23 cellular contexts compared by ENCODE assay signal in genomic region chr12:51865757-51866270, GRCh38. TPM values are rescaled to one million over a fixed set of nuclear protein-coding genes. Genes with fewer than 3 reads are reported as not detected.
DNase-seq lines count a peak whose midpoint lies in the region; ATAC-seq, FAIRE-seq and TF ChIP-seq lines count a peak whose summit lies in the region.
"Had no signal": no experiment of that assay in that cellular context is flagged by ENCODE, and none has a peak within 500 bp of the region (broad histone marks: within the 10 kb centered on the region; RNA-seq: fewer than 3 reads in every experiment).

No MANE protein-coding gene starts in this region.

- ATAC-seq in HepG2 (no peak), sciatic nerve (no peak), GM21619 (IDR thresholded peaks at IDR 0.05; ENCODE audit: unreplicated experiment) (no peak)
- ATAC-seq: activated CD4-positive, CD25-positive, alpha-beta regulatory T cell treated with anti-CD3 and anti-CD28 coated beads, Interleukin-2, amount 50 U/mL, for 24 hours had no signal

- H3K9ac ChIP-seq in HepG2 (ENCODE audit: insufficient read depth, low read depth, low read length): no peak overlapping the region

- H2AFZ ChIP-seq in HepG2 (ENCODE audit: low read length): no peak overlapping the region

- no peak for TF ChIP-seq POLR2A in HepG2 (IDR thresholded peaks at IDR 0.05; ENCODE audit: insufficient read depth in 1 of 2, low read depth in 2 of 2, low read length in 2 of 2)

- 0% methylated on average over 3 of the region's 7 CpGs for WGBS in HepG2 (ENCODE audit: low lambda C conversion rate)

- H3K27me3 ChIP-seq in HepG2 (ENCODE audit: control insufficient read depth in 1 of 2, insufficient read depth in 2 of 2, low read length in 2 of 2): peaks cover 10 to 38% of the 10 kb centered on the region in 2 experiments; a peak in 4 of 5 replicates

- no TSS peak for BruUV-seq in HepG2 (replicated peaks; lab: Mats Ljungman, UMichigan)

- POLR2A ChIA-PET in HepG2 (lab: Yijun Ruan, JAX): interaction anchor here (1.1 kb wide), 1 partner anchor 10 kb away, joined by 3 read pairs; no protein-coding TSS in a partner anchor

- H3K9me3 ChIP-seq in HepG2 (ENCODE audit: low read length): no peaks in the 10 kb centered on the region
- H3K9me3 ChIP-seq: colonic mucosa had no signal

- H3K4me3 ChIP-seq in HepG2 (replicated peaks in 1 of 3; ENCODE audit: insufficient read depth in 1 of 3, low read depth in 2 of 3, low read length in 3 of 3): no peak overlapping the region
- H3K4me3 ChIP-seq: colonic mucosa had no signal

- no peak for TF ChIP-seq RAD21 in HepG2 (CRISPR knock-in tag; IDR thresholded peaks at IDR 0.05)

- CTCF ChIA-PET in HepG2 (lab: Yijun Ruan, JAX; ENCODE audit: low intra/inter-chr PET ratio, low total read pairs): no interaction called here

- peak overlapping the region; percentile 30 for H3K4me2 ChIP-seq in HepG2 (ENCODE audit: low read depth, low read length)

- intact Hi-C loops in HepG2 (cut with micrococcal nuclease; ENCODE audit: unreplicated experiment) (no loop called here), sciatic nerve (cut with DNase I) (no loop called here)

- H3K4me1 ChIP-seq in HepG2 (ENCODE audit: insufficient read depth, low read length): peaks cover 63% of the 10 kb centered on the region

- no peaks in the 10 kb centered on the region for H3K79me2 ChIP-seq in HepG2 (ENCODE audit: insufficient read depth, low read length)

- TF ChIP-seq CTCF in HepG2 (CRISPR knock-in tag; IDR thresholded peaks at IDR 0.05): no peak

- H4K20me1 ChIP-seq in HepG2 (ENCODE audit: insufficient read depth, low read length): no peaks in the 10 kb centered on the region

- no peak for FAIRE-seq in HepG2 (lab: Jason Lieb, UNC)
- FAIRE-seq: endometrium had no signal

- H3K27ac ChIP-seq in HepG2 (ENCODE audit: extremely low read length, insufficient read depth, low read length): no peak overlapping the region
- H3K27ac ChIP-seq: colonic mucosa had no signal

- in situ Hi-C loops in G401 (cut with HindIII; ENCODE audit: low sequenced_read_pairs) (no loop called here), HepG2 (cut with HindIII; ENCODE audit: extremely low pct_ligation_motif_present, low pct_unique_long_range_greater_than_20kb) (no loop called here)

- H3K36me3 ChIP-seq in HepG2 (replicated peaks in 1 of 2; ENCODE audit: control insufficient read depth in 1 of 2, insufficient read depth in 2 of 2, low read length in 2 of 2): no peaks in the 10 kb centered on the region
- H3K36me3 ChIP-seq: colonic mucosa had no signal

- DNase-seq in G401 (ENCODE audit: low spot score): peak; percentile 40
- DNase-seq in cerebellar cortex (ENCODE audit: low spot score): peak; percentile 69
- no peak for DNase-seq in HepG2 (ENCODE audit: low spot score)
- DNase-seq in sciatic nerve (ENCODE audit: low spot score): peak; percentile 59
- DNase-seq in SW480 (ENCODE audit: low spot score): no peak
- no peak for DNase-seq in stimulated activated CD4-positive, alpha-beta T cell treated with anti-CD3 and anti-CD28 coated beads, Interleukin-2, amount 100 ng/mL, for 48 hours
- DNase-seq: activated CD8-positive, alpha-beta T cell treated with anti-CD3 and anti-CD28 coated beads for 36 hours; activated gamma-delta T cell treated with Interleukin-2 at 50 U/mL for 16 hours; CD4-positive, alpha-beta T cell; colonic mucosa; HFFc6; immature natural killer cell; NCI-H1092; NCI-H1930; T1000 had no signal

- TF ChIP-seq EP300 in HepG2 (IDR thresholded peaks at IDR 0.05; ENCODE audit: low read depth in 2 of 2, low read length in 2 of 2) (no peak), HepG2 (CRISPR knock-in tag; IDR thresholded peaks at IDR 0.05; ENCODE audit: borderline replicate concordance) (no peak)

TF ChIP-seq in HepG2, 621 proteins besides CTCF, POLR2A, EP300 and RAD21 (continues in another document):
- TF ChIP-seq PCBP1 (IDR thresholded peaks at IDR 0.05; ENCODE audit: borderline replicate concordance, low read depth, low read length) (no peak), ZC3H13 (CRISPR knock-in tag; IDR thresholded peaks at IDR 0.05) (no peak), TGIF2 (CRISPR knock-in tag; IDR thresholded peaks at IDR 0.05) (no peak)

RNA-seq across cellular contexts. Expression of gene FIGNL2, which starts 17.3 kb away (rescaled TPM):
- total RNA-seq in G401 (2014; rRNA removed; shearing (Covaris generic)): 11.1 and 12.8 TPM in 2 replicates
- total RNA-seq in HepG2 (2016; rRNA removed; fragmentation: Illumina TruSeq; extraction: Trizol): 0.76 and 1.00 TPM in 2 replicates
- 0.10 and 0.18 TPM in 2 replicates for total RNA-seq in HepG2 (2016; cell fraction: cytosol; rRNA removed; fragmentation: Illumina TruSeq; extraction: Trizol; ENCODE audit: low read depth)
- total RNA-seq in HepG2 (2016; cell fraction: insoluble cytoplasmic fraction; rRNA removed; fragmentation: Illumina TruSeq; extraction: Trizol): 0.73 and 1.2 TPM in 2 replicates
- 0.53 and 0.62 TPM in 2 replicates for total RNA-seq in HepG2 (2016; cell fraction: membrane; rRNA removed; fragmentation: Illumina TruSeq; extraction: Trizol)
- 0.56 and 0.78 TPM in 2 replicates for total RNA-seq in HepG2 (2016; cell fraction: nucleus; rRNA removed; fragmentation: Illumina TruSeq; extraction: Trizol)
- 0.82 and 1.2 TPM in 2 replicates for polyA plus RNA-seq in HepG2 (2011; rRNA removed)
- polyA plus RNA-seq in HepG2 (2011; cell fraction: cytosol; rRNA removed): 0.99 and 1.2 TPM in 2 replicates
- polyA plus RNA-seq in HepG2 (2011; cell fraction: nucleus; rRNA removed): 0.87 and 1.0 TPM in 2 replicates
- 0.51 TPM in 2 replicates for polyA plus RNA-seq in HepG2 (2012)
- 0.06 and 0.07 TPM in 2 replicates for polyA plus RNA-seq in HepG2 (2016; cell fraction: cytosol; fragmentation: Illumina TruSeq; extraction: Trizol; ENCODE audit: low read depth)
- polyA plus RNA-seq in HepG2 (2016; cell fraction: insoluble cytoplasmic fraction; fragmentation: Illumina TruSeq; extraction: Trizol; ENCODE audit: low read depth): 1.6 TPM in 2 replicates
- polyA plus RNA-seq in HepG2 (2016; cell fraction: membrane; fragmentation: Illumina TruSeq; extraction: Trizol; ENCODE audit: low read depth): 0.46 and 0.47 TPM in 2 replicates
- polyA plus RNA-seq in HepG2 (2016; cell fraction: nucleus; fragmentation: Illumina TruSeq; extraction: Trizol; ENCODE audit: insufficient read depth, low read depth): 1.3 and 1.4 TPM in 2 replicates
- 1.9 TPM in 1 of 2 replicates, not detected in the other for polyA minus RNA-seq in HepG2 (2011; rRNA and poly(A)+ RNA removed; ENCODE audit: low replicate concordance)
- polyA minus RNA-seq in HepG2 (2011; cell fraction: cytosol; rRNA and poly(A)+ RNA removed): 0.99 and 1.1 TPM in 2 replicates
- polyA minus RNA-seq in HepG2 (2011; cell fraction: nucleus; rRNA and poly(A)+ RNA removed): 0.50 and 0.77 TPM in 2 replicates
- total RNA-seq in sciatic nerve: 4.0 TPM
- total RNA-seq: HFFc6 had no signal

RNA-seq across cellular contexts. Expression of gene ANKRD33, which starts 22.1 kb away (rescaled TPM):
- not detected in 2 replicates for total RNA-seq in G401 (2014; rRNA removed; shearing (Covaris generic))
- not detected in 2 replicates for total RNA-seq in HepG2 (2016; rRNA removed; fragmentation: Illumina TruSeq; extraction: Trizol)
- not detected in 2 replicates for total RNA-seq in HepG2 (2016; cell fraction: cytosol; rRNA removed; fragmentation: Illumina TruSeq; extraction: Trizol; ENCODE audit: low read depth)
- not detected in 2 replicates for total RNA-seq in HepG2 (2016; cell fraction: insoluble cytoplasmic fraction; rRNA removed; fragmentation: Illumina TruSeq; extraction: Trizol)
- total RNA-seq in HepG2 (2016; cell fraction: membrane; rRNA removed; fragmentation: Illumina TruSeq; extraction: Trizol): not detected in 2 replicates
- not detected in 2 replicates for total RNA-seq in HepG2 (2016; cell fraction: nucleus; rRNA removed; fragmentation: Illumina TruSeq; extraction: Trizol)
- 0.04 and 0.07 TPM in 2 replicates for polyA plus RNA-seq in HepG2 (2011; rRNA removed)
- polyA plus RNA-seq in HepG2 (2011; cell fraction: cytosol; rRNA removed): 0.03 and 0.04 TPM in 2 replicates
- 0.16 and 0.33 TPM in 2 replicates for polyA plus RNA-seq in HepG2 (2011; cell fraction: nucleus; rRNA removed)
- not detected in 2 replicates for polyA plus RNA-seq in HepG2 (2012)
- not detected in 2 replicates for polyA plus RNA-seq in HepG2 (2016; cell fraction: cytosol; fragmentation: Illumina TruSeq; extraction: Trizol; ENCODE audit: low read depth)
- not detected in 2 replicates for polyA plus RNA-seq in HepG2 (2016; cell fraction: insoluble cytoplasmic fraction; fragmentation: Illumina TruSeq; extraction: Trizol; ENCODE audit: low read depth)
- not detected in 2 replicates for polyA plus RNA-seq in HepG2 (2016; cell fraction: membrane; fragmentation: Illumina TruSeq; extraction: Trizol; ENCODE audit: low read depth)
- not detected in 2 replicates for polyA plus RNA-seq in HepG2 (2016; cell fraction: nucleus; fragmentation: Illumina TruSeq; extraction: Trizol; ENCODE audit: insufficient read depth, low read depth)
- 0.05 and 0.18 TPM in 2 replicates for polyA minus RNA-seq in HepG2 (2011; rRNA and poly(A)+ RNA removed; ENCODE audit: low replicate concordance)
- not detected in 2 replicates for polyA minus RNA-seq in HepG2 (2011; cell fraction: cytosol; rRNA and poly(A)+ RNA removed)
- polyA minus RNA-seq in HepG2 (2011; cell fraction: nucleus; rRNA and poly(A)+ RNA removed): not detected in 2 replicates
- 0.76 TPM for total RNA-seq in sciatic nerve
- total RNA-seq: activated CD8-positive, alpha-beta T cell treated with anti-CD3 and anti-CD28 coated beads for 36 hours; CD4-positive, alpha-beta T cell; colonic mucosa; HFFc6; lower leg skin; omental fat pad; ureter had no signal
- polyA plus RNA-seq: AG04450, fibroblast of lung, immature natural killer cell had no signal

RNA-seq across cellular contexts. Expression of gene ACVRL1, which starts 41.5 kb away (rescaled TPM):
- 1.8 and 2.9 TPM in 2 replicates for total RNA-seq in G401 (2014; rRNA removed; shearing (Covaris generic))
- total RNA-seq in HepG2 (2016; rRNA removed; fragmentation: Illumina TruSeq; extraction: Trizol) (not detected in 2 replicates), sciatic nerve (57.6 TPM)
- not detected in 2 replicates for total RNA-seq in HepG2 (2016; cell fraction: cytosol; rRNA removed; fragmentation: Illumina TruSeq; extraction: Trizol; ENCODE audit: low read depth)
- not detected in 2 replicates for total RNA-seq in HepG2 (2016; cell fraction: insoluble cytoplasmic fraction; rRNA removed; fragmentation: Illumina TruSeq; extraction: Trizol)
- total RNA-seq in HepG2 (2016; cell fraction: membrane; rRNA removed; fragmentation: Illumina TruSeq; extraction: Trizol): not detected in 2 replicates
- not detected in 2 replicates for total RNA-seq in HepG2 (2016; cell fraction: nucleus; rRNA removed; fragmentation: Illumina TruSeq; extraction: Trizol)
- polyA plus RNA-seq in HepG2 (2011; rRNA removed): not detected in 2 replicates
- polyA plus RNA-seq in HepG2 (2011; cell fraction: cytosol; rRNA removed): not detected in 2 replicates
- not detected in 2 replicates for polyA plus RNA-seq in HepG2 (2011; cell fraction: nucleus; rRNA removed)
- polyA plus RNA-seq in HepG2 (2012): not detected in 2 replicates
- not detected in 2 replicates for polyA plus RNA-seq in HepG2 (2016; cell fraction: cytosol; fragmentation: Illumina TruSeq; extraction: Trizol; ENCODE audit: low read depth)
- not detected in 2 replicates for polyA plus RNA-seq in HepG2 (2016; cell fraction: insoluble cytoplasmic fraction; fragmentation: Illumina TruSeq; extraction: Trizol; ENCODE audit: low read depth)
- not detected in 2 replicates for polyA plus RNA-seq in HepG2 (2016; cell fraction: membrane; fragmentation: Illumina TruSeq; extraction: Trizol; ENCODE audit: low read depth)
- not detected in 2 replicates for polyA plus RNA-seq in HepG2 (2016; cell fraction: nucleus; fragmentation: Illumina TruSeq; extraction: Trizol; ENCODE audit: insufficient read depth, low read depth)
- polyA minus RNA-seq in HepG2 (2011; rRNA and poly(A)+ RNA removed; ENCODE audit: low replicate concordance): 0.05 TPM in 1 of 2 replicates, not detected in the other
- polyA minus RNA-seq in HepG2 (2011; cell fraction: cytosol; rRNA and poly(A)+ RNA removed): not detected in 2 replicates
- not detected in 2 replicates for polyA minus RNA-seq in HepG2 (2011; cell fraction: nucleus; rRNA and poly(A)+ RNA removed)
- total RNA-seq: activated CD8-positive, alpha-beta T cell treated with anti-CD3 and anti-CD28 coated beads for 36 hours; CD4-positive, alpha-beta T cell had no signal

Comparison
In these comparisons a context has a peak if more than half of its experiments do, and no peak if none do; other contexts are left out.
1. DNase-seq: peak in G401 (single experiment), cerebellar cortex (single experiment) and sciatic nerve (single experiment); none in HepG2 (single experiment), SW480 (single experiment) and stimulated activated CD4-positive, alpha-beta T cell treated with anti-CD3 and anti-CD28 coated beads, Interleukin-2, amount 100 ng/mL, for 48 hours (0 of 2).
2. RNA of gene ACVRL1, which starts 41.5 kb away (total RNA-seq): 57.6 TPM in sciatic nerve (single experiment); 1.8 to 2.9 TPM in G401 and not detected in HepG2; every median in the first group is over 10 times any median in the second.